In the genomic region with DNA sequence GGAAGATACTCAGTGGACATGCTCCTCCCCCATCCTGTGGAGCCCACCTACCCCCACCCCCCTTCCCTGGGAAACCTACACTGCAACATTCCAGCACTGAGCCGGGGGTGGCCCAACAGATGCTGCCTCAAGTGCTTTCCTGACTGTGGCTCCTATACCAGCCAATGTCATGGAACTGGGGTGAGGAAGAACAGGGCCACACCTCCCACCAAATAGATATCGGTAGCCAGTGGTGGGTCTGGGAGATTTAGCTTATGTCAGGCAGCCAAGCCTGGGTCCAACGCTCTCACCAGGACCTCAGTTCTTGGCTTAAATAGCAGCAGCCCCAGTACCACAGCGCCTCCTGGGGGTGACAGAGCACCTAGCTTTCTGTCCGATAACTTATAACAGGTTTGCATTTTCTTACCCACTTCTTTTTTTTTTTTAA, we compare ENCODE assay signal across 9 cellular contexts. TPM values are rescaled to one million over a fixed set of nuclear protein-coding genes. Genes with fewer than 3 reads are reported as not detected.
A peak's percentile ranks its signal among the peaks of the same experiment; 100 is the strongest.
DNase-seq lines count a peak whose midpoint lies in the region; ATAC-seq, FAIRE-seq and TF ChIP-seq lines count a peak whose summit lies in the region.
"Had no signal": no experiment of that assay in that cellular context is flagged by ENCODE, and none has a peak within 500 bp of the region (broad histone marks: within the 10 kb centered on the region; RNA-seq: fewer than 3 reads in every experiment).

No MANE protein-coding gene starts in this region.

- H3K4me2 ChIP-seq in HCT116 (ENCODE audit: low read length), result peak overlapping the region; percentile 51

- ATAC-seq in HCT116 (peak; percentile 63), GM21576 (IDR thresholded peaks at IDR 0.05; ENCODE audit: unreplicated experiment) (no peak), HG03571 (IDR thresholded peaks at IDR 0.05; ENCODE audit: unreplicated experiment) (no peak)

- H3K36me3 ChIP-seq in HCT116 (ENCODE audit: control insufficient read depth in 1 of 2, insufficient read depth in 2 of 2, low read length in 2 of 2), result peaks cover 13 to 35% of the 10 kb centered on the region in 2 experiments; a peak in 3 of 4 replicates
- no peaks in the 10 kb centered on the region for H3K36me3 ChIP-seq in kidney (ENCODE audit: control insufficient read depth in 1 of 2, insufficient read depth in 2 of 2, low read length in 2 of 2)

- H3K4me3 ChIP-seq in AG04450 (ENCODE audit: low read depth, low read length) (no peak overlapping the region), HCT116 (replicated peaks in 1 of 2; ENCODE audit: low read depth in 1 of 2, low read length in 2 of 2) (no peak overlapping the region), kidney (ENCODE audit: low read length in 2 of 2) (no peak overlapping the region)

- CTCF ChIA-PET in AG04450 (lab: Charles Lee) (interaction anchor here (0.6 to 3.3 kb wide), 46 partner anchors 9 to 635 kb away, joined by 3 to 34 read pairs (median 5); no protein-coding TSS in a partner anchor), HCT116 (lab: Charles Lee) (interaction anchor here (0.7 to 2.8 kb wide), 25 partner anchors 9 to 735 kb away, joined by 3 to 22 read pairs (median 4); a partner anchor contains a TSS), MCF 10A (lab: Yijun Ruan, JAX) (interaction anchor here (0.6 to 1.3 kb wide), 12 partner anchors 9 to 493 kb away, joined by 3 to 8 read pairs (median 3); a partner anchor contains a TSS)

- H3K4me1 Mint-ChIP-seq in MCF 10A (ENCODE audit: insufficient read depth, unreplicated experiment), result peaks cover 17% of the 10 kb centered on the region

- no peak for FAIRE-seq in kidney (lab: Jason Lieb, UNC)
- FAIRE-seq: endometrium had no signal

- peaks cover 30% of the 10 kb centered on the region for H3K36me3 Mint-ChIP-seq in MCF 10A (ENCODE audit: insufficient read depth, unreplicated experiment)

- H3K4me3 Mint-ChIP-seq in MCF 10A (ENCODE audit: unreplicated experiment), result no peak overlapping the region

- no peak overlapping the region for H3K27ac Mint-ChIP-seq in MCF 10A (ENCODE audit: low read depth, unreplicated experiment)

- H3K9me2 ChIP-seq in HCT116 (ENCODE audit: insufficient read depth), result no peaks in the 10 kb centered on the region

- DNase-seq in AG04450 (ENCODE audit: low read depth, low spot score), result peak; percentile 33
- peak; percentile 48 for DNase-seq in HCT116 (ENCODE audit: low read depth, low spot score)
- DNase-seq in T-helper 2 cell, result peak in 3 of 5 experiments; percentile 24 to 57 (median 26)
- peak; percentile 35 for DNase-seq in MCF 10A (ENCODE audit: unreplicated experiment)
- no peak for DNase-seq in kidney
- peak; percentile 48 for DNase-seq in stimulated activated CD4-positive, alpha-beta T cell treated with anti-CD3 and anti-CD28 coated beads, Interleukin-1b, Interleukin-23, amount 100 ng/mL, for 48 hours

- POLR2A ChIA-PET in AG04450 (lab: Yijun Ruan, JAX) (interaction anchor here (0.6 to 1.0 kb wide), 4 partner anchors 81 to 333 kb away, joined by 3 to 8 read pairs (median 4); no protein-coding TSS in a partner anchor), HCT116 (lab: Charles Lee) (interaction anchor here (0.9 to 1.2 kb wide), 2 partner anchors 69 to 278 kb away, joined by 3 to 4 read pairs; no protein-coding TSS in a partner anchor), MCF 10A (lab: Yijun Ruan, JAX) (interaction anchor here (0.6 to 1.3 kb wide), 3 partner anchors 15 to 277 kb away, joined by 3 to 4 read pairs (median 3); no protein-coding TSS in a partner anchor)

- H3K9me3 ChIP-seq in AG04450 (ENCODE audit: control insufficient read depth, insufficient read depth, low read length), result no peaks in the 10 kb centered on the region
- no peaks in the 10 kb centered on the region for H3K9me3 ChIP-seq in HCT116 (ENCODE audit: control insufficient read depth in 1 of 2, insufficient read depth in 1 of 2, low read depth in 1 of 2, low read length in 2 of 2)
- no peaks in the 10 kb centered on the region for H3K9me3 ChIP-seq in kidney (ENCODE audit: control insufficient read depth in 1 of 2, low read length in 2 of 2)

- H4K20me1 ChIP-seq in HCT116 (ENCODE audit: insufficient read depth), result no peaks in the 10 kb centered on the region; the same call in 1 of the 2 replicates

- H3K9ac ChIP-seq in HCT116 (ENCODE audit: low read length) (no peak overlapping the region), kidney (ENCODE audit: low read length in 2 of 2) (no peak overlapping the region)

- peak; percentile 83 for TF ChIP-seq CTCF in AG04450 (IDR thresholded peaks at IDR 0.05; ENCODE audit: low read depth, low read length)
- TF ChIP-seq CTCF in HCT116 (IDR thresholded peaks at IDR 0.05 in 2 of 3, conservative IDR thresholded peaks at IDR 0.05 in 1 of 3; ENCODE audit: borderline replicate concordance in 1 of 3, insufficient read depth in 1 of 3, low read depth in 2 of 3, low read length in 2 of 3), result peak; percentile 47 to 92 (median 86); a peak in 5 of 6 replicates
- peak; percentile 59 for TF ChIP-seq CTCF in MCF 10A (IDR thresholded peaks at IDR 0.05; ENCODE audit: unreplicated experiment)
- peak; percentile 78 for TF ChIP-seq CTCF in kidney (IDR thresholded peaks at IDR 0.05; ENCODE audit: borderline replicate concordance, extremely low read depth, insufficient read depth)

- intact Hi-C loops in HCT116 (cut with micrococcal nuclease), result loop anchor here (2.0 kb wide), 1 partner anchor 635 kb away; no protein-coding TSS in a partner anchor
- intact Hi-C loops in MCF 10A (cut with micrococcal nuclease), result loop anchor here (5.0 kb wide), 1 partner anchor 636 kb away; no protein-coding TSS in a partner anchor
- intact Hi-C loops in kidney (cut with DNase I), result loop anchor here (10.0 kb wide), 1 partner anchor 313 kb away; no protein-coding TSS in a partner anchor

- no peak for TF ChIP-seq POLR2A in HCT116 (IDR thresholded peaks at IDR 0.05; ENCODE audit: borderline replicate concordance, extremely low read depth, insufficient read depth, insufficient read length)

- no peaks in the 10 kb centered on the region for H3K9me3 Mint-ChIP-seq in MCF 10A (ENCODE audit: unreplicated experiment)

- no peaks in the 10 kb centered on the region for H3K27me3 Mint-ChIP-seq in MCF 10A (ENCODE audit: insufficient read depth, unreplicated experiment)

- BruUV-seq in HCT116 (replicated peaks; lab: Mats Ljungman, UMichigan), result no TSS peak
- BruUV-seq in MCF 10A (replicated peaks; lab: Mats Ljungman, UMichigan), result no TSS peak

- RAD21 ChIA-PET in HCT116 (lab: Charles Lee; ENCODE audit: low non-redundant PET in 1 of 2, low total read pairs in 2 of 2, uncharacterized antibody in 2 of 2, unreplicated experiment in 2 of 2), result no interaction called here

- no peak overlapping the region for H3K27ac ChIP-seq in AG04450 (ENCODE audit: low read depth, low read length)
- peak overlapping the region; percentile 51; the same call in 1 of the 2 replicates for H3K27ac ChIP-seq in HCT116 (ENCODE audit: low read depth, low read length)
- no peak overlapping the region for H3K27ac ChIP-seq in kidney (ENCODE audit: low read depth in 2 of 2, low read length in 2 of 2)

- H2AFZ ChIP-seq in HCT116 (ENCODE audit: low read depth, low read length, poor library complexity, severe bottlenecking), result no peak overlapping the region

- TF ChIP-seq RAD21 in HCT116 (IDR thresholded peaks at IDR 0.05; ENCODE audit: low read depth), result peak; percentile 74

- H3K27me3 ChIP-seq in AG04450 (ENCODE audit: control insufficient read depth, insufficient read depth, low read length) (no peaks in the 10 kb centered on the region), HCT116 (ENCODE audit: insufficient read depth, low read length) (no peaks in the 10 kb centered on the region)

- peaks cover 36 to 55% of the 10 kb centered on the region in 2 experiments for H3K4me1 ChIP-seq in HCT116 (ENCODE audit: control insufficient read depth in 1 of 2, insufficient read depth in 2 of 2, low read length in 2 of 2)
- H3K4me1 ChIP-seq in kidney (ENCODE audit: control insufficient read depth in 1 of 2, insufficient read depth in 1 of 2, low read depth in 1 of 2, low read length in 2 of 2), result no peaks in the 10 kb centered on the region

- no peaks in the 10 kb centered on the region for H3K79me2 ChIP-seq in HCT116 (ENCODE audit: insufficient read depth, low read length)

TF ChIP-seq in HCT116, 20 proteins besides CTCF, POLR2A, EP300 and RAD21 (continues in another document):
- TF ChIP-seq, protein P1, sequence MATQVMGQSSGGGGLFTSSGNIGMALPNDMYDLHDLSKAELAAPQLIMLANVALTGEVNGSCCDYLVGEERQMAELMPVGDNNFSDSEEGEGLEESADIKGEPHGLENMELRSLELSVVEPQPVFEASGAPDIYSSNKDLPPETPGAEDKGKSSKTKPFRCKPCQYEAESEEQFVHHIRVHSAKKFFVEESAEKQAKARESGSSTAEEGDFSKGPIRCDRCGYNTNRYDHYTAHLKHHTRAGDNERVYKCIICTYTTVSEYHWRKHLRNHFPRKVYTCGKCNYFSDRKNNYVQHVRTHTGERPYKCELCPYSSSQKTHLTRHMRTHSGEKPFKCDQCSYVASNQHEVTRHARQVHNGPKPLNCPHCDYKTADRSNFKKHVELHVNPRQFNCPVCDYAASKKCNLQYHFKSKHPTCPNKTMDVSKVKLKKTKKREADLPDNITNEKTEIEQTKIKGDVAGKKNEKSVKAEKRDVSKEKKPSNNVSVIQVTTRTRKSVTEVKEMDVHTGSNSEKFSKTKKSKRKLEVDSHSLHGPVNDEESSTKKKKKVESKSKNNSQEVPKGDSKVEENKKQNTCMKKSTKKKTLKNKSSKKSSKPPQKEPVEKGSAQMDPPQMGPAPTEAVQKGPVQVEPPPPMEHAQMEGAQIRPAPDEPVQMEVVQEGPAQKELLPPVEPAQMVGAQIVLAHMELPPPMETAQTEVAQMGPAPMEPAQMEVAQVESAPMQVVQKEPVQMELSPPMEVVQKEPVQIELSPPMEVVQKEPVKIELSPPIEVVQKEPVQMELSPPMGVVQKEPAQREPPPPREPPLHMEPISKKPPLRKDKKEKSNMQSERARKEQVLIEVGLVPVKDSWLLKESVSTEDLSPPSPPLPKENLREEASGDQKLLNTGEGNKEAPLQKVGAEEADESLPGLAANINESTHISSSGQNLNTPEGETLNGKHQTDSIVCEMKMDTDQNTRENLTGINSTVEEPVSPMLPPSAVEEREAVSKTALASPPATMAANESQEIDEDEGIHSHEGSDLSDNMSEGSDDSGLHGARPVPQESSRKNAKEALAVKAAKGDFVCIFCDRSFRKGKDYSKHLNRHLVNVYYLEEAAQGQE (IDR thresholded peaks at IDR 0.05; ENCODE audit: low read depth), result no peak
- TF ChIP-seq EZH2 (IDR thresholded peaks at IDR 0.05) (no peak), TCF7L2 (IDR thresholded peaks at IDR 0.05; ENCODE audit: borderline replicate concordance, extremely low read depth, insufficient read depth, insufficient read length) (no peak), FOSL1 (IDR thresholded peaks at IDR 0.05; ENCODE audit: low read depth) (no peak), ZNF274 (IDR thresholded peaks at IDR 0.05; ENCODE audit: low read depth, low read length) (no peak)

RNA-seq across cellular contexts. Expression of a gene that starts 30.3 kb away (rescaled TPM):
- 1.6 and 2.1 TPM in 2 replicates for polyA plus RNA-seq in AG04450 (2011; rRNA removed)
- 2.9 and 3.6 TPM in 2 replicates for polyA minus RNA-seq in AG04450 (2011; rRNA and poly(A)+ RNA removed)
- total RNA-seq in HCT116 (2021; ENCODE audit: unreplicated experiment), result 19.6 TPM
- polyA plus RNA-seq in HCT116 (2012), result 5.2 and 5.7 TPM in 2 replicates
- total RNA-seq in MCF 10A (2022), result 7.3 and 8.6 TPM in 2 replicates
- 0.88 TPM for total RNA-seq in kidney
- 1.6 TPM for polyA plus RNA-seq in kidney (ENCODE audit: insufficient read depth, low read depth, low replicate concordance)
